In genomic region chr5:156201793-156202388, GRCh38 we compare ENCODE assay signal across 16 cellular contexts.
DNase-seq lines count a peak whose midpoint lies in the region; ATAC-seq, FAIRE-seq and TF ChIP-seq lines count a peak whose summit lies in the region.
"Had no signal": no experiment of that assay in that cellular context is flagged by ENCODE, and none has a peak within 500 bp of the region (broad histone marks: within the 10 kb centered on the region; RNA-seq: fewer than 3 reads in every experiment).

No MANE protein-coding gene starts in this region.

- no peaks in the 10 kb centered on the region for H3K27me3 ChIP-seq in MG63
- H3K27me3 ChIP-seq: foreskin keratinocyte had no signal

- DNase-seq in AG10803 (ENCODE audit: low read depth) (peak; percentile 74), MG63 (peak; percentile 83), dedifferentiated amniotic fluid mesenchymal stem cell (ENCODE audit: extremely low spot score) (peak; percentile 34), omental fat pad (ENCODE audit: low spot score) (no peak), RPMI8226 (no peak), SKM-1 (lab: John Stamatoyannopoulos, UW; ENCODE audit: unreplicated experiment) (no peak), GM19239 (ENCODE audit: insufficient read length, low spot score) (no peak)
- DNase-seq: activated CD4-positive, alpha-beta T cell treated with anti-CD3 and anti-CD28 coated beads, Interleukin-2, amount 10 ng/mL, durations not matched to agents 7 days and 5 days; CD4-positive, alpha-beta memory T cell; NCI-H1048; NCI-H748 treated with DMSO at 0.1 percent for 48 hours; occipital lobe; stimulated activated CD4-positive, alpha-beta T cell treated with anti-CD3 and anti-CD28 coated beads, Interleukin-2, amount 100 ng/mL, for 48 hours; stimulated activated naive B cell treated with anti-CD40 and anti-IgM and Interleukin-4, amounts not matched to agents 10 μg/mL and 1 μg/mL and 100 μg/mL, for 72 hours had no signal

- no peak overlapping the region for H3K4me3 ChIP-seq in AG10803 (ENCODE audit: low read length)
- H3K4me3 ChIP-seq in MG63, result no peak overlapping the region

- no peak for TF ChIP-seq CTCF in AG10803 (conservative IDR thresholded peaks at IDR 0.05; ENCODE audit: low read length)
- TF ChIP-seq CTCF in omental fat pad (IDR thresholded peaks at IDR 0.05), result no peak

- H3K36me3 ChIP-seq in MG63, result no peaks in the 10 kb centered on the region

- ATAC-seq in omental fat pad (ENCODE audit: low FRiP score), result peak; percentile 90
- no peak for ATAC-seq in GM19467 (IDR thresholded peaks at IDR 0.05; ENCODE audit: unreplicated experiment)
- ATAC-seq: foreskin keratinocyte; stimulated activated naive B cell treated with anti-CD40 and anti-IgM and Interleukin-4, amounts not matched to agents 10 μg/mL and 1 μg/mL and 100 μg/mL, for 72 hours had no signal

- no peak for FAIRE-seq in GM19239 (lab: Jason Lieb, UNC)

- H3K9me3 ChIP-seq in MG63, result no peaks in the 10 kb centered on the region

Comparison
In these comparisons a context has a peak if more than half of its experiments do, and no peak if none do; other contexts are left out.
1. DNase-seq: peak in AG10803 (single experiment), MG63 (single experiment) and dedifferentiated amniotic fluid mesenchymal stem cell (single experiment); none in omental fat pad (single experiment), RPMI8226 (single experiment), SKM-1 (single experiment) and GM19239 (single experiment).